ENCODE assay signal across 15 cellular contexts in the genomic region with DNA sequence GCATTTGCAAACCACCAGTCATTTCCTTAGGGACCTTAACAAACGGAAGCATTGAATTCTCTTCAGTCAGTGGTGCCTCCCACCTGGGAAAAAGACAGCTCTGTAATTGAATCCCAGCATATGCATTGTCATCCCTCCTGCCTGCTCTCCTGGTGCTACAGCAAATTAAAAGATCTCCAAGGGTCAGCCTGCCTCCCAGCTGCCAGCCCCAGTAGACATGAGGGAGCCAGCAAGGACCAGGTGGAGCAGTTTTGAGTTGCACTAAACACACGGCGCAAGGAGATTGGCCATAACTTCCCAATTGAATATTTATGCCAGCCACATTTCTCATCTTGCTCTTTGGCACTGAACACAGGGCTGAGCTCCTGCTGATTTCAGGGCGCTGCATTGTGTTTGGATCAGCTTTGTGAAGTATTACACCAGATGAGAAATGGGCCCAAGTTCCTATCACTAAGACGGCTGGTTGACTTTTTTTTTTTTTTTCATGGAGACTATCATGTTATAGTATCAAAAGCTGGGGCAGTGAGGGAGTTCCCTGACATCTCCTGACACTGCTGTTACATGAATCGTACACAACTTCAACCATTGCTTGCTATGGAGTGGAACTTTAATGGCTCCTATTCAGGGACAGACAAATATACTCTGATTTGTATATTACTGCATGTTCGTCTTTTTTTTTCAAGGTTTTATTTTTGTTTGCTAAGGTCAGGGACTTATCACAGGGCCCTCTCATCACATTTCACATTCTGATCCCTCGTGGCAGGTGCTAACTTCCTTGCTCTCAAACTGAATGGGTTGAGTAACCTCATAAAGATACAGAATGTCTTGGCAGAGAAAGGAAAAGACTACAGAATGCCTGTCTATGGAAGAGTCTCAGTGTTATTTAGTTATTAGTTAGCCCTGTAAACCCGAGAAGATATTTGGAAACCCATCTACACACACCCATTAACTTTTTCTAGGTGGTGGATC.
DNase-seq lines count a peak whose midpoint lies in the region; ATAC-seq and TF ChIP-seq lines count a peak whose summit lies in the region.
"Had no signal": no experiment of that assay in that cellular context is flagged by ENCODE, and none has a peak within 500 bp of the region (broad histone marks: within the 10 kb centered on the region; RNA-seq: fewer than 3 reads in every experiment).

No MANE protein-coding gene starts in this region.

- peaks cover 7% of the 10 kb centered on the region for H3K9me3 Mint-ChIP-seq in type B pancreatic cell
- H3K9me3 Mint-ChIP-seq: activated naive CD4-positive, alpha-beta T cell treated with anti-CD3 and anti-CD28 coated beads, Interleukin-2, amount 50 U/mL, for 24 hours had no signal

- H3K4me1 Mint-ChIP-seq in type B pancreatic cell (ENCODE audit: unreplicated experiment): peaks cover 25% of the 10 kb centered on the region
- H3K4me1 Mint-ChIP-seq: activated naive CD4-positive, alpha-beta T cell treated with anti-CD3 and anti-CD28 coated beads, Interleukin-2, amount 50 U/mL, for 24 hours had no signal

- DNase-seq in DMS153 (lab: John Stamatoyannopoulos, UW) (peak; percentile 13), DMS153 treated with DMSO at 0.1 percent for 48 hours (lab: John Stamatoyannopoulos, UW; ENCODE audit: unreplicated experiment) (no peak), NCI-H524 (lab: John Stamatoyannopoulos, UW) (peak; percentile 46 to 80), right cardiac atrium (no peak), type B pancreatic cell (ENCODE audit: extremely low spot score, unreplicated experiment) (no peak), esophagus squamous epithelium (lab: John Stamatoyannopoulos, UW) (no peak), stomach (no peak)
- DNase-seq: Caco-2, heart left ventricle, nucleus accumbens, thyroid gland had no signal

- peaks cover 8% of the 10 kb centered on the region for H3K4me1 ChIP-seq in right cardiac atrium (ENCODE audit: control insufficient read depth, insufficient read depth, low read length)
- no peaks in the 10 kb centered on the region for H3K4me1 ChIP-seq in esophagus squamous epithelium
- no peaks in the 10 kb centered on the region for H3K4me1 ChIP-seq in stomach
- H3K4me1 ChIP-seq: Caco-2, thyroid gland had no signal

- H3K27me3 ChIP-seq in right cardiac atrium (ENCODE audit: control insufficient read depth, insufficient read depth): no peaks in the 10 kb centered on the region
- H3K27me3 ChIP-seq in esophagus squamous epithelium: no peaks in the 10 kb centered on the region
- no peaks in the 10 kb centered on the region for H3K27me3 ChIP-seq in stomach
- H3K27me3 ChIP-seq: cardiac muscle cell, heart left ventricle, thyroid gland had no signal

- H3K4me3 Mint-ChIP-seq in type B pancreatic cell: peak overlapping the region; percentile 35
- H3K4me3 Mint-ChIP-seq: activated naive CD4-positive, alpha-beta T cell treated with anti-CD3 and anti-CD28 coated beads, Interleukin-2, amount 50 U/mL, for 24 hours had no signal

- peak overlapping the region; percentile 20 for H3K27ac Mint-ChIP-seq in type B pancreatic cell
- H3K27ac Mint-ChIP-seq: activated naive CD4-positive, alpha-beta T cell treated with anti-CD3 and anti-CD28 coated beads, Interleukin-2, amount 50 U/mL, for 24 hours had no signal

- TF ChIP-seq CTCF in type B pancreatic cell (conservative IDR thresholded peaks at IDR 0.05) (no peak), esophagus squamous epithelium (IDR thresholded peaks at IDR 0.05) (no peak), stomach (IDR thresholded peaks at IDR 0.05) (no peak)

- TF ChIP-seq EP300 in stomach (IDR thresholded peaks at IDR 0.05): no peak

- H3K4me3 ChIP-seq in right cardiac atrium (ENCODE audit: low read length) (no peak overlapping the region), esophagus squamous epithelium (no peak overlapping the region), stomach (no peak overlapping the region)
- H3K4me3 ChIP-seq: cardiac muscle cell, heart left ventricle, thyroid gland had no signal

- WGBS in right cardiac atrium: 46% methylated on average over 9 of the region's 9 CpGs
- WGBS in esophagus squamous epithelium, 2 donors: 52 to 56% methylated on average over 9 of the region's 9 CpGs
- WGBS in stomach, 5 donors: 64 to 76% (median 71%) methylated on average over 9 of the region's 9 CpGs

- ATAC-seq in right cardiac atrium: peak; percentile 29 to 51
- no peak for ATAC-seq in GM19452 (IDR thresholded peaks at IDR 0.05; ENCODE audit: unreplicated experiment)

- intact Hi-C loops in right cardiac atrium (cut with DNase I) (no loop called here), esophagus squamous epithelium (cut with DNase I) (no loop called here), stomach (cut with DNase I; ENCODE audit: low total_unique reads) (no loop called here)

- no peaks in the 10 kb centered on the region for H3K27me3 Mint-ChIP-seq in type B pancreatic cell
- H3K27me3 Mint-ChIP-seq: activated naive CD4-positive, alpha-beta T cell treated with anti-CD3 and anti-CD28 coated beads, Interleukin-2, amount 50 U/mL, for 24 hours had no signal

- peaks cover 4% of the 10 kb centered on the region for H3K36me3 Mint-ChIP-seq in type B pancreatic cell
- H3K36me3 Mint-ChIP-seq: activated naive CD4-positive, alpha-beta T cell treated with anti-CD3 and anti-CD28 coated beads, Interleukin-2, amount 50 U/mL, for 24 hours had no signal

- H3K9me3 ChIP-seq in right cardiac atrium (ENCODE audit: control insufficient read depth, low read length) (no peaks in the 10 kb centered on the region), esophagus squamous epithelium (no peaks in the 10 kb centered on the region), stomach (no peaks in the 10 kb centered on the region)
- H3K9me3 ChIP-seq: Caco-2, heart left ventricle, thyroid gland had no signal

- TF ChIP-seq POLR2A in esophagus squamous epithelium (IDR thresholded peaks at IDR 0.05) (no peak), stomach (IDR thresholded peaks at IDR 0.05) (no peak)

- no peak overlapping the region for H3K27ac ChIP-seq in right cardiac atrium (ENCODE audit: low read length)
- H3K27ac ChIP-seq in esophagus squamous epithelium: no peak overlapping the region
- no peak overlapping the region for H3K27ac ChIP-seq in stomach
- H3K27ac ChIP-seq: 22Rv1, cardiac muscle cell, heart left ventricle, thyroid gland had no signal

- H3K36me3 ChIP-seq in esophagus squamous epithelium: no peaks in the 10 kb centered on the region
- H3K36me3 ChIP-seq in stomach: no peaks in the 10 kb centered on the region
- H3K36me3 ChIP-seq: cardiac muscle cell, heart left ventricle, thyroid gland had no signal

Comparison
In these comparisons a context has a peak if more than half of its experiments do, and no peak if none do; other contexts are left out.
1. DNase-seq: peak in DMS153 (single experiment) and NCI-H524 (2 of 2); none in DMS153 treated with DMSO at 0.1 percent for 48 hours (single experiment), right cardiac atrium (0 of 3), type B pancreatic cell (single experiment), esophagus squamous epithelium (single experiment) and stomach (single experiment).